In the genomic region with DNA sequence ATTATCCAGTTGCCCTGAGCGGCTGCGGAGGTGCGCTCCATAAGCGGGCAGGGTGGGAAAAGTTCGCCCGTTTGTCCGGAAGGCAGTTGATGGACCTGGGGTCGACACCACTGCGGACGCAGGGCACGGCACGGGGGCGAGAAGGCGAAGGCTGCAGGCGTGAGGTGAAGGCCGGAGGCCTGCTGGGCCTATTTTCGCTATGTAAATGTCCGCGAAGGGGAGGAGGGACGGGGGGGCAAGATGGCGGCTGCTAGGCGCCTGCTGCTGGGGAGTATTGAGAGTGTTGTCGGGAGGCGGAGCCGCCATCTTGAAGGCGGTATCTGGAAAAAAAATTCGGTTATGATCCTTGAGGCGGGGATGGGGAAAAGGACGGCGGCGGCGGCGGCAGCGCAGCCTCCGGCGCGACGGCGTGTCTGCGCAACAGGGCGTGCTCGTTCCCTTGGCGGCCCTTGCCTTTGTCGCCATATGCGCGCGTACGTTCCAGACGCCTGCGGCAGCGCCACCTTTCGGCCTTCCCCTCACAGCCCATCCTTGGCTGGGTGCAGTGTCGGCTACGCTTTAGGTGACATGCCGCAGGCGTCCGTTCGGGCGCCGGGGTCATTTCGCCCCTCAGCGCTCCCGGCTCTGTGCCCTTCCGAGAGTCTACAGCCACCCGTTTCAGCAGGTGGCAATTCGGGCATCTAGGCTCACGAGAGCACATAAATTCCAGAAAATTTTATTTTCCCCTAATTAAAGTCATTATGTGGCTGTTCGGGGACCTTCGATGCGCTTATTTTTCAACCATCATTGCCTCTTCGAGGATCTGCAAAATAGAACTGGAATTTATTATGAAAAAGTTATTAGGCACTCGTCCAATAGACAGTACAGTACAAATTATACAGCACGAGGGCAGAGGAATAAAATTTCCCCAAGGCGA, we compare ENCODE assay signal across 8 cellular contexts. TPM values are rescaled to one million over a fixed set of nuclear protein-coding genes. Genes with fewer than 3 reads are reported as not detected.
A peak's percentile ranks its signal among the peaks of the same experiment; 100 is the strongest.
DNase-seq lines count a peak whose midpoint lies in the region; ATAC-seq and TF ChIP-seq lines count a peak whose summit lies in the region.

No MANE protein-coding gene starts in this region.

- no peaks in the 10 kb centered on the region for H3K27me3 Mint-ChIP-seq in CD4-positive, alpha-beta T cell
- no peaks in the 10 kb centered on the region for H3K27me3 Mint-ChIP-seq in central memory CD8-positive, alpha-beta T cell
- H3K27me3 Mint-ChIP-seq in mesothelial cell of epicardium (ENCODE audit: low read depth) = no peaks in the 10 kb centered on the region

- H3K9me3 Mint-ChIP-seq in CD4-positive, alpha-beta T cell = no peaks in the 10 kb centered on the region
- H3K9me3 Mint-ChIP-seq in central memory CD8-positive, alpha-beta T cell = no peaks in the 10 kb centered on the region
- H3K9me3 Mint-ChIP-seq in mesothelial cell of epicardium = no peaks in the 10 kb centered on the region

- no peaks in the 10 kb centered on the region for H3K9me3 ChIP-seq in CD4-positive, alpha-beta T cell (ENCODE audit: control insufficient read depth, low read length)
- H3K9me3 ChIP-seq in OCI-LY7 (ENCODE audit: low read length) = no peaks in the 10 kb centered on the region
- H3K9me3 ChIP-seq in muscle layer of duodenum (ENCODE audit: control insufficient read depth in 1 of 2, low read length in 2 of 2) = no peaks in the 10 kb centered on the region

- peak overlapping the region; percentile 99 for H3K4me3 Mint-ChIP-seq in CD4-positive, alpha-beta T cell
- peak overlapping the region; percentile 76 for H3K4me3 Mint-ChIP-seq in central memory CD8-positive, alpha-beta T cell
- H3K4me3 Mint-ChIP-seq in mesothelial cell of epicardium = no peak overlapping the region

- DNase-seq in CD4-positive, alpha-beta T cell = peak in 7 of 10 experiments; percentile 75 to 86 (median 81)
- DNase-seq in OCI-LY7 (ENCODE audit: low spot score) = peak; percentile 91
- DNase-seq in central memory CD8-positive, alpha-beta T cell (ENCODE audit: low spot score in 2 of 2) = peak; percentile 66 to 91
- DNase-seq in NCI-H524 treated with DMSO at 0.1 percent for 48 hours (lab: John Stamatoyannopoulos, UW) = no peak
- DNase-seq in mesothelial cell of epicardium (ENCODE audit: low spot score in 2 of 2, unreplicated experiment in 2 of 2) = no peak

- POLR2A ChIA-PET in CD4-positive, alpha-beta T cell (lab: Charles Lee) = interaction anchor here (1.0 to 2.4 kb wide), 3 partner anchors 22 to 67 kb away, joined by 3 to 21 read pairs (median 5); no protein-coding TSS in a partner anchor
- POLR2A ChIA-PET in OCI-LY7 (lab: Charles Lee) = interaction anchor here (0.6 to 1.4 kb wide), 6 partner anchors 10 to 105 kb away, joined by 3 to 4 read pairs (median 4); no protein-coding TSS in a partner anchor

- H3K36me3 ChIP-seq in OCI-LY7 (ENCODE audit: insufficient read depth, low read length) (peaks cover 30% of the 10 kb centered on the region), muscle layer of duodenum (ENCODE audit: control insufficient read depth in 1 of 2, insufficient read depth in 2 of 2, low read length in 2 of 2) (no peaks in the 10 kb centered on the region)

- peak overlapping the region; percentile 92 for H3K4me2 ChIP-seq in OCI-LY7 (ENCODE audit: low read length)

- no peaks in the 10 kb centered on the region for H3K27me3 ChIP-seq in CD4-positive, alpha-beta T cell (ENCODE audit: control insufficient read depth, insufficient read depth, low read length)
- no peaks in the 10 kb centered on the region for H3K27me3 ChIP-seq in muscle layer of duodenum (ENCODE audit: low read depth, low read length)

- peaks cover 70% of the 10 kb centered on the region for H3K79me2 ChIP-seq in OCI-LY7 (ENCODE audit: insufficient read depth, low read depth, low read length)

- intact Hi-C loops in CD4-positive, alpha-beta T cell (cut with DNase I, micrococcal nuclease) = loop anchor here (1.0 to 5.0 kb wide), 4 partner anchors 23 to 95 kb away; partner anchors contain the start of gene RPS4Y1 (in 2 of the 2)
- intact Hi-C loops in OCI-LY7 (cut with micrococcal nuclease; ENCODE audit: unreplicated experiment) = loop anchor here (5.0 kb wide), 4 partner anchors 66 to 106 kb away; partner anchors contain the start of gene RPS4Y1

- peak; percentile 75 for ATAC-seq in CD4-positive, alpha-beta T cell (ENCODE audit: poor library complexity)
- ATAC-seq in HG02623 (IDR thresholded peaks at IDR 0.05; ENCODE audit: unreplicated experiment) = peak; percentile 71
- peak; percentile 77 for ATAC-seq in central memory CD8-positive, alpha-beta T cell (replicated peaks; ENCODE audit: extremely low read depth, poor library complexity, severe bottlenecking)
- no peak for ATAC-seq in SK-N-SH treated with all-trans-retinoic acid at 6 μM for 48 hours

- no peaks in the 10 kb centered on the region for H3K9me2 ChIP-seq in OCI-LY7 (ENCODE audit: insufficient read depth, low read length)

- H3K4me1 Mint-ChIP-seq in CD4-positive, alpha-beta T cell (ENCODE audit: low read depth) = peaks cover 43% of the 10 kb centered on the region
- H3K4me1 Mint-ChIP-seq in central memory CD8-positive, alpha-beta T cell = peaks cover 25% of the 10 kb centered on the region
- H3K4me1 Mint-ChIP-seq in mesothelial cell of epicardium = no peaks in the 10 kb centered on the region

- H4K20me1 ChIP-seq in OCI-LY7 (ENCODE audit: insufficient read depth, low read length) = no peaks in the 10 kb centered on the region

- H3K4me3 ChIP-seq in OCI-LY7 (ENCODE audit: low read depth, low read length, poor library complexity, severe bottlenecking) (peak overlapping the region; percentile 94), muscle layer of duodenum (ENCODE audit: low read depth in 1 of 2, low read length in 2 of 2) (peak overlapping the region; percentile 63 to 65)

- CTCF ChIA-PET in CD4-positive, alpha-beta T cell (lab: Charles Lee) = no interaction called here
- CTCF ChIA-PET in OCI-LY7 (lab: Charles Lee; ENCODE audit: unreplicated experiment) = no interaction called here

- no TSS peak for BruUV-seq in OCI-LY7 (replicated peaks; lab: Mats Ljungman, UMichigan)

- peak overlapping the region; percentile 93 for H3K27ac ChIP-seq in CD4-positive, alpha-beta T cell (ENCODE audit: low read depth, low read length)
- H3K27ac ChIP-seq in OCI-LY7 (ENCODE audit: low read depth, low read length, poor library complexity, severe bottlenecking) (peak overlapping the region; percentile 98), muscle layer of duodenum (ENCODE audit: low read length) (peak overlapping the region; percentile 94)

- TF ChIP-seq CTCF in CD4-positive, alpha-beta T cell (IDR thresholded peaks at IDR 0.05) = peak; percentile 71
- TF ChIP-seq CTCF in OCI-LY7 (conservative IDR thresholded peaks at IDR 0.05; ENCODE audit: low read length) (no peak), mesothelial cell of epicardium (IDR thresholded peaks at IDR 0.05; ENCODE audit: unreplicated experiment) (no peak)

- H3K36me3 Mint-ChIP-seq in CD4-positive, alpha-beta T cell (ENCODE audit: low read depth) = peaks cover 41% of the 10 kb centered on the region
- peaks cover 24% of the 10 kb centered on the region for H3K36me3 Mint-ChIP-seq in central memory CD8-positive, alpha-beta T cell (ENCODE audit: insufficient read depth)
- no peaks in the 10 kb centered on the region for H3K36me3 Mint-ChIP-seq in mesothelial cell of epicardium

- H3K4me1 ChIP-seq in OCI-LY7 (ENCODE audit: insufficient read depth, low read length, poor library complexity, severe bottlenecking) (peaks cover 25% of the 10 kb centered on the region), muscle layer of duodenum (ENCODE audit: control insufficient read depth in 1 of 2, insufficient read depth in 2 of 2, low read length in 2 of 2) (peaks cover 0 to 9% of the 10 kb centered on the region in 2 donors)

- peak overlapping the region; percentile 100 for H3K27ac Mint-ChIP-seq in CD4-positive, alpha-beta T cell
- H3K27ac Mint-ChIP-seq in central memory CD8-positive, alpha-beta T cell (ENCODE audit: low read depth) = peak overlapping the region; percentile 94
- H3K27ac Mint-ChIP-seq in mesothelial cell of epicardium = no peak overlapping the region

- H2AFZ ChIP-seq in OCI-LY7 (ENCODE audit: low read length) = peak overlapping the region; percentile 18; the same call in 1 of the 2 replicates

TF ChIP-seq in SK-N-SH treated with all-trans-retinoic acid at 6 μM for 48 hours, 23 proteins besides CTCF, POLR2A, EP300 and RAD21:
- TF ChIP-seq ZNF8 (CRISPR knock-in tag; IDR thresholded peaks at IDR 0.05) = no peak
- TF ChIP-seq TCF4 (CRISPR knock-in tag; IDR thresholded peaks at IDR 0.05; ENCODE audit: borderline replicate concordance) = no peak
- TF ChIP-seq, protein P1, sequence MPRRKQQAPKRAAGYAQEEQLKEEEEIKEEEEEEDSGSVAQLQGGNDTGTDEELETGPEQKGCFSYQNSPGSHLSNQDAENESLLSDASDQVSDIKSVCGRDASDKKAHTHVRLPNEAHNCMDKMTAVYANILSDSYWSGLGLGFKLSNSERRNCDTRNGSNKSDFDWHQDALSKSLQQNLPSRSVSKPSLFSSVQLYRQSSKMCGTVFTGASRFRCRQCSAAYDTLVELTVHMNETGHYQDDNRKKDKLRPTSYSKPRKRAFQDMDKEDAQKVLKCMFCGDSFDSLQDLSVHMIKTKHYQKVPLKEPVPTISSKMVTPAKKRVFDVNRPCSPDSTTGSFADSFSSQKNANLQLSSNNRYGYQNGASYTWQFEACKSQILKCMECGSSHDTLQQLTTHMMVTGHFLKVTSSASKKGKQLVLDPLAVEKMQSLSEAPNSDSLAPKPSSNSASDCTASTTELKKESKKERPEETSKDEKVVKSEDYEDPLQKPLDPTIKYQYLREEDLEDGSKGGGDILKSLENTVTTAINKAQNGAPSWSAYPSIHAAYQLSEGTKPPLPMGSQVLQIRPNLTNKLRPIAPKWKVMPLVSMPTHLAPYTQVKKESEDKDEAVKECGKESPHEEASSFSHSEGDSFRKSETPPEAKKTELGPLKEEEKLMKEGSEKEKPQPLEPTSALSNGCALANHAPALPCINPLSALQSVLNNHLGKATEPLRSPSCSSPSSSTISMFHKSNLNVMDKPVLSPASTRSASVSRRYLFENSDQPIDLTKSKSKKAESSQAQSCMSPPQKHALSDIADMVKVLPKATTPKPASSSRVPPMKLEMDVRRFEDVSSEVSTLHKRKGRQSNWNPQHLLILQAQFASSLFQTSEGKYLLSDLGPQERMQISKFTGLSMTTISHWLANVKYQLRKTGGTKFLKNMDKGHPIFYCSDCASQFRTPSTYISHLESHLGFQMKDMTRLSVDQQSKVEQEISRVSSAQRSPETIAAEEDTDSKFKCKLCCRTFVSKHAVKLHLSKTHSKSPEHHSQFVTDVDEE (CRISPR knock-in tag; IDR thresholded peaks at IDR 0.05) = no peak
- TF ChIP-seq ZFP30 (CRISPR knock-in tag; IDR thresholded peaks at IDR 0.05) = no peak
- no peak for TF ChIP-seq ZNF70 (CRISPR knock-in tag; IDR thresholded peaks at IDR 0.05)
- no peak for TF ChIP-seq CSDC2 (CRISPR knock-in tag; IDR thresholded peaks at IDR 0.05)
- TF ChIP-seq GLIS3 (CRISPR knock-in tag; IDR thresholded peaks at IDR 0.05) = no peak
- no peak for TF ChIP-seq OSR1 (CRISPR knock-in tag; IDR thresholded peaks at IDR 0.05)
- TF ChIP-seq TOX (CRISPR knock-in tag; IDR thresholded peaks at IDR 0.05; ENCODE audit: borderline replicate concordance) = no peak
TF ChIP-seq in SK-N-SH treated with all-trans-retinoic acid at 6 μM for 48 hours: peak in this region for 0.

RNA-seq across cellular contexts. Expression of gene ZFY, which starts 0.7 kb away (rescaled TPM):
- 10 to 100 TPM; 21.3 to 23.6 TPM for total RNA-seq in CD4-positive, alpha-beta T cell
- total RNA-seq in OCI-LY7 (2014; rRNA removed; shearing (Covaris generic)) = 10.7 and 20.5 TPM in 2 replicates
- 16.5 and 22.9 TPM in 2 replicates for total RNA-seq in OCI-LY7 (2022)
- total RNA-seq in mesothelial cell of epicardium = not detected in 3 replicates

Comparison
In these comparisons a context has a peak if more than half of its experiments do, and no peak if none do; other contexts are left out.
1. DNase-seq: peak in CD4-positive, alpha-beta T cell (7 of 10), OCI-LY7 (single experiment) and central memory CD8-positive, alpha-beta T cell (2 of 2); none in NCI-H524 treated with DMSO at 0.1 percent for 48 hours (single experiment) and mesothelial cell of epicardium (0 of 2).
2. Peak in every context shown above with its lines, with median percentiles within 50 percentile points of each other: H3K27ac ChIP-seq.